ENCODE assay signal across 9 cellular contexts in genomic region chr11:59755701-59756495, GRCh38. TPM values are rescaled to one million over a fixed set of nuclear protein-coding genes. Genes with fewer than 3 reads are reported as not detected.
A peak's percentile ranks its signal among the peaks of the same experiment; 100 is the strongest.
DNase-seq lines count a peak whose midpoint lies in the region; FAIRE-seq and TF ChIP-seq lines count a peak whose summit lies in the region.
"Had no signal": no experiment of that assay in that cellular context is flagged by ENCODE, and none has a peak within 500 bp of the region (broad histone marks: within the 10 kb centered on the region; RNA-seq: fewer than 3 reads in every experiment).

No MANE protein-coding gene starts in this region.

- TF ChIP-seq POLR2A in GM12891 (IDR thresholded peaks at IDR 0.05; ENCODE audit: low read depth, low read length): no peak

- peaks cover 21 to 35% (median 31%) of the 10 kb centered on the region in 3 donors for H3K4me1 Mint-ChIP-seq in CD8-positive, alpha-beta memory T cell

- no peaks in the 10 kb centered on the region for H3K27me3 ChIP-seq in CD8-positive, alpha-beta memory T cell (ENCODE audit: insufficient read depth, low read length, poor library complexity, severe bottlenecking)
- H3K27me3 ChIP-seq in esophagus (ENCODE audit: control insufficient read depth in 1 of 2, insufficient read depth in 2 of 2, low read length in 2 of 2): no peaks in the 10 kb centered on the region

- POLR2A ChIA-PET in CD8-positive, alpha-beta memory T cell (lab: Charles Lee): interaction anchor here (0.6 to 2.1 kb wide), 4 partner anchors 54 to 190 kb away, joined by 3 to 14 read pairs (median 5); partner anchors contain the start of genes MRPL16, OSBP and PATL1

- peak overlapping the region; percentile 34 for H3K27ac ChIP-seq in CD8-positive, alpha-beta memory T cell (ENCODE audit: low read depth, low read length)
- H3K27ac ChIP-seq in esophagus (ENCODE audit: low read depth in 2 of 2, low read length in 1 of 2): peak overlapping the region; percentile 88 to 90

- H3K27ac Mint-ChIP-seq in CD8-positive, alpha-beta memory T cell: peak overlapping the region in 6 of 8 donors; percentile 65 to 93 (median 78)

- H3K36me3 ChIP-seq in CD8-positive, alpha-beta memory T cell (ENCODE audit: insufficient read depth, low read length): no peaks in the 10 kb centered on the region
- no peaks in the 10 kb centered on the region for H3K36me3 ChIP-seq in esophagus (ENCODE audit: control insufficient read depth in 2 of 2, insufficient read depth in 2 of 2, low read length in 1 of 2)

- H3K4me1 ChIP-seq in CD8-positive, alpha-beta memory T cell (ENCODE audit: insufficient read depth, low read length): peaks cover 18% of the 10 kb centered on the region
- H3K4me1 ChIP-seq in esophagus (ENCODE audit: control insufficient read depth in 2 of 2, insufficient read depth in 2 of 2, low read length in 1 of 2): peaks cover 2% of the 10 kb centered on the region in 2 donors

- CTCF ChIA-PET in CD8-positive, alpha-beta memory T cell (lab: Charles Lee): interaction anchor here (0.8 to 5.2 kb wide), 4 partner anchors 10 to 86 kb away, joined by 3 to 113 read pairs (median 44); partner anchors contain the start of gene MRPL16

- H3K9me3 Mint-ChIP-seq in CD8-positive, alpha-beta memory T cell: no peaks in the 10 kb centered on the region

- 5 to 10% methylated on average over 12 to 23 of the region's 23 CpGs for WGBS in esophagus, 2 donors

- peak overlapping the region; percentile 65 for H3K4me3 ChIP-seq in CD8-positive, alpha-beta memory T cell (ENCODE audit: low read length)
- H3K4me3 ChIP-seq in HFF-Myc (replicated peaks; ENCODE audit: low read depth, low read length): peak overlapping the region; percentile 72
- H3K4me3 ChIP-seq in esophagus (ENCODE audit: low read depth in 1 of 2, low read length in 2 of 2): peak overlapping the region; percentile 78 to 82

- TF ChIP-seq CTCF in HFF-Myc (IDR thresholded peaks at IDR 0.05; ENCODE audit: low read depth, low read length, missing control alignments): no peak

- DNase-seq in CD8-positive, alpha-beta memory T cell: peak in 3 of 5 donors; percentile 45 to 71 (median 49)
- DNase-seq in HFF-Myc (ENCODE audit: extremely low read depth, low read depth): no peak
- DNase-seq in NCI-H774 (lab: John Stamatoyannopoulos, UW): peak; percentile 26
- DNase-seq in activated T-helper 1 cell treated with Interleukin-2 at 50 U/mL for 16 hours (ENCODE audit: low read depth): peak; percentile 36
- DNase-seq in midbrain (lab: John Stamatoyannopoulos, UW): peak; percentile 49
- peak; percentile 36 for DNase-seq in stimulated activated naive CD4-positive, alpha-beta T cell treated with Interleukin-2 at 50 U/mL for 16 hours (lab: John Stamatoyannopoulos, UW)
- no peak for DNase-seq in GM12891 (ENCODE audit: insufficient read length, low spot score)

- peak overlapping the region; percentile 84 to 94 (median 88) for H3K4me3 Mint-ChIP-seq in CD8-positive, alpha-beta memory T cell

- no peaks in the 10 kb centered on the region for H3K9me3 ChIP-seq in CD8-positive, alpha-beta memory T cell (ENCODE audit: low read length)
- H3K9me3 ChIP-seq in esophagus (ENCODE audit: control insufficient read depth in 2 of 2, insufficient read depth in 1 of 2, low read depth in 1 of 2, low read length in 1 of 2): no peaks in the 10 kb centered on the region

- peaks cover 0 to under 1% of the 10 kb centered on the region in 2 donors for H3K27me3 Mint-ChIP-seq in CD8-positive, alpha-beta memory T cell

- no peak for FAIRE-seq in GM12891 (lab: Jason Lieb, UNC)
- FAIRE-seq: TTC549 had no signal

- H3K36me3 Mint-ChIP-seq in CD8-positive, alpha-beta memory T cell: peaks cover 0 to 8% (median 0%) of the 10 kb centered on the region in 3 donors

TF ChIP-seq in GM12891, 5 proteins besides CTCF, POLR2A, EP300 and RAD21:
- no peak for TF ChIP-seq PAX5 (IDR thresholded peaks at IDR 0.05; ENCODE audit: insufficient read depth, low read length, severe bottlenecking)
- TF ChIP-seq POLR2AphosphoS5 (IDR thresholded peaks at IDR 0.05; ENCODE audit: low read depth, low read length): no peak

RNA-seq across cellular contexts. Expression of gene STX3, which starts 0.7 kb away (rescaled TPM):
- total RNA-seq in CD8-positive, alpha-beta memory T cell: 1 to 10 TPM; 5.5 to 6.7 TPM
- polyA plus RNA-seq in CD8-positive, alpha-beta memory T cell: 6.8 TPM
- 10 to 100 TPM in 1 of 2 donors, 1 to 10 TPM in 1; 8.9 to 10.6 TPM for polyA plus RNA-seq in esophagus
- 0.46 TPM for polyA plus RNA-seq in GM12891 (2012; ENCODE audit: low read depth, missing spikeins)

RNA-seq across cellular contexts. Expression of gene OR10V1, which starts 42.3 kb away (rescaled TPM):
- total RNA-seq in CD8-positive, alpha-beta memory T cell: not detected
- polyA plus RNA-seq in CD8-positive, alpha-beta memory T cell: not detected
- not detected for polyA plus RNA-seq in esophagus
- not detected for polyA plus RNA-seq in GM12891 (2012; ENCODE audit: low read depth, missing spikeins)

RNA-seq across cellular contexts. Expression of gene MRPL16, which starts 54.7 kb away (rescaled TPM):
- total RNA-seq in CD8-positive, alpha-beta memory T cell: 10 to 100 TPM; 83.5 to 84.5 TPM
- 75.0 TPM for polyA plus RNA-seq in CD8-positive, alpha-beta memory T cell
- polyA plus RNA-seq in esophagus: 10 to 100 TPM; 44.8 to 58.1 TPM
- polyA plus RNA-seq in GM12891 (2012; ENCODE audit: low read depth, missing spikeins): 67.3 TPM

Comparison
In these comparisons a context has a peak if more than half of its experiments do, and no peak if none do; other contexts are left out.
1. DNase-seq: peak in CD8-positive, alpha-beta memory T cell (3 of 5), NCI-H774 (single experiment), activated T-helper 1 cell treated with Interleukin-2 at 50 U/mL for 16 hours (single experiment), midbrain (single experiment) and stimulated activated naive CD4-positive, alpha-beta T cell treated with Interleukin-2 at 50 U/mL for 16 hours (single experiment); none in HFF-Myc (single experiment) and GM12891 (single experiment).
2. Peak in every context shown above with its lines, with median percentiles within 50 percentile points of each other: H3K4me3 ChIP-seq.